ENCODE assay signal across 8 cellular contexts in the genomic region with DNA sequence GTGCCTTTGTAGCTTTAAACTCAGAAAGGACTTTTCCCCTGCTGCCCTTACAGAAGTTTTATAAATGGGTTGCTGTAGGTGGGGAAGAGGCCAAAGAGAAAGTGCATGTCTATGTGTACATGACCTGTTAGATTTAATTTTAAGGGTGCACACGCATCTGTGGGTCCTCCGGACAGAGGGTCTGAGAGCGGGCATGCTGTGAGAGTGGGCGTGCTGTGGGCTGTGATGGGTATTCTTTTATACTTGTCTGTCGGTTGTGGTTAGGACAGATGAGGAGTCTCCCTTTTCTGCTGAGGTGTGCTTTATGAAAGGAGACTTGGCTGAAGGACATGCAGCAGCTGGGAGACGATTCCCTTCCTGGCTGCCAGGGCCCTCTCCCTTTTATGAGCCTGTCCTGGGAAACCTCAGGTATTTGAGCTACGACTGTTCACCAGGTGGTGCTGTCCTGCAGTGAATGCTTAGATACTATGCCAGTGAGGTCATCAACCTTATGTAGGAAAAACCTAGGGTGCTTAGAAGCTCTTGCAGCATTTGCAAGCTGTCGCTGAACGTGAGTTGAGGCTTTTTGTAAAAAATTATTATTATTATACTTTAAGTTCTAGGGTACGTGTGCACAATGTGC.
DNase-seq lines count a peak whose midpoint lies in the region; ATAC-seq and TF ChIP-seq lines count a peak whose summit lies in the region.

No MANE protein-coding gene starts in this region.

- TF ChIP-seq CTCF in AG04450 (IDR thresholded peaks at IDR 0.05; ENCODE audit: low read depth, low read length), result peak; percentile 28
- TF ChIP-seq CTCF in GM23338 (conservative IDR thresholded peaks at IDR 0.05; ENCODE audit: low read depth in 2 of 2), result peak; percentile 55 to 89
- TF ChIP-seq CTCF in OCI-LY7 (conservative IDR thresholded peaks at IDR 0.05; ENCODE audit: low read length), result no peak
- TF ChIP-seq CTCF in esophagus muscularis mucosa (IDR thresholded peaks at IDR 0.05), result peak in 2 of 3 experiments; percentile 32 to 37
- TF ChIP-seq CTCF in osteoblast (IDR thresholded peaks at IDR 0.05; ENCODE audit: extremely low read depth, low read depth, low read length), result peak; percentile 10

- 73% methylated on average over 6 of the region's 10 CpGs for WGBS in esophagus muscularis mucosa

- BruUV-seq in OCI-LY7 (replicated peaks; lab: Mats Ljungman, UMichigan), result no TSS peak

- peaks cover 27% of the 10 kb centered on the region for H3K4me1 Mint-ChIP-seq in GM23338

- POLR2A ChIA-PET in AG04450 (lab: Yijun Ruan, JAX), result no interaction called here
- POLR2A ChIA-PET in OCI-LY7 (lab: Charles Lee), result interaction anchor here (0.6 kb wide), 1 partner anchor 54 kb away, joined by 3 read pairs; no protein-coding TSS in a partner anchor

- no peaks in the 10 kb centered on the region for H3K9me3 ChIP-seq in AG04450 (ENCODE audit: control insufficient read depth, insufficient read depth, low read length)
- H3K9me3 ChIP-seq in OCI-LY7 (ENCODE audit: low read length), result no peaks in the 10 kb centered on the region
- H3K9me3 ChIP-seq in esophagus muscularis mucosa, result no peaks in the 10 kb centered on the region
- no peaks in the 10 kb centered on the region for H3K9me3 ChIP-seq in osteoblast (ENCODE audit: low read depth, low read length)
- peaks cover 4% of the 10 kb centered on the region; the same call in 1 of the 2 replicates for H3K9me3 ChIP-seq in MG63

- ATAC-seq in GM23338 (peak; percentile 96), HG03565 (IDR thresholded peaks at IDR 0.05; ENCODE audit: unreplicated experiment) (no peak)

- H3F3A ChIP-seq in GM23338 (replicated peaks; ENCODE audit: low read depth), result no peaks in the 10 kb centered on the region

- H3K4me2 ChIP-seq in GM23338, result no peak overlapping the region
- H3K4me2 ChIP-seq in OCI-LY7 (ENCODE audit: low read length), result no peak overlapping the region
- peak overlapping the region; percentile 6 for H3K4me2 ChIP-seq in osteoblast (ENCODE audit: insufficient read depth, low read length)

- no peak for TF ChIP-seq EP300 in esophagus muscularis mucosa (IDR thresholded peaks at IDR 0.05)

- H4K20me1 ChIP-seq in GM23338 (replicated peaks; ENCODE audit: insufficient read depth) (no peaks in the 10 kb centered on the region; the same call in 1 of the 2 replicates), OCI-LY7 (ENCODE audit: insufficient read depth, low read length) (no peaks in the 10 kb centered on the region), osteoblast (ENCODE audit: insufficient read depth, low read length) (peaks cover 3% of the 10 kb centered on the region)

- intact Hi-C loops in OCI-LY7 (cut with micrococcal nuclease; ENCODE audit: unreplicated experiment), result no loop called here
- intact Hi-C loops in esophagus muscularis mucosa (cut with DNase I), result loop anchor here (10.0 kb wide), 1 partner anchor 131 kb away; no protein-coding TSS in a partner anchor

- peak overlapping the region; percentile 61 for H3K27ac Mint-ChIP-seq in GM23338

- no peak for DNase-seq in AG04450 (ENCODE audit: low read depth, low spot score)
- DNase-seq in GM23338 (ENCODE audit: low spot score), result peak; percentile 92
- peak; percentile 2 for DNase-seq in OCI-LY7 (ENCODE audit: low spot score)
- DNase-seq in esophagus muscularis mucosa (ENCODE audit: extremely low spot score), result peak; percentile 85
- no peak for DNase-seq in osteoblast (ENCODE audit: insufficient read length, low spot score, missing footprints)
- DNase-seq in NK-92 treated with Interleukin-12 subunit alpha and Interleukin-12 subunit beta, amount 100 ng/mL, for 24 hours (lab: John Stamatoyannopoulos, UW), result no peak
- no peak for DNase-seq in MG63

- H3K4me3 ChIP-seq in AG04450 (ENCODE audit: low read depth, low read length) (no peak overlapping the region), GM23338 (no peak overlapping the region), OCI-LY7 (ENCODE audit: low read depth, low read length, poor library complexity, severe bottlenecking) (no peak overlapping the region), esophagus muscularis mucosa (no peak overlapping the region), osteoblast (ENCODE audit: insufficient read depth, low read length) (no peak overlapping the region), MG63 (no peak overlapping the region)

- H3K79me2 ChIP-seq in GM23338 (replicated peaks; ENCODE audit: insufficient read depth), result peaks cover 5% of the 10 kb centered on the region; the same call in 1 of the 2 replicates
- H3K79me2 ChIP-seq in OCI-LY7 (ENCODE audit: insufficient read depth, low read depth, low read length), result no peaks in the 10 kb centered on the region
- peaks cover 43% of the 10 kb centered on the region for H3K79me2 ChIP-seq in osteoblast (ENCODE audit: insufficient read depth, low read length)

- no peak for TF ChIP-seq POLR2A in esophagus muscularis mucosa (IDR thresholded peaks at IDR 0.05; ENCODE audit: low read depth)

- peaks cover 6% of the 10 kb centered on the region for H3K4me1 ChIP-seq in GM23338 (ENCODE audit: insufficient read depth)
- H3K4me1 ChIP-seq in OCI-LY7 (ENCODE audit: insufficient read depth, low read length, poor library complexity, severe bottlenecking), result no peaks in the 10 kb centered on the region
- H3K4me1 ChIP-seq in esophagus muscularis mucosa, result peaks cover 25 to 38% (median 35%) of the 10 kb centered on the region in 4 donors
- peaks cover 22% of the 10 kb centered on the region for H3K4me1 ChIP-seq in osteoblast (ENCODE audit: insufficient read depth, low read length)

- H3K27me3 ChIP-seq in AG04450 (ENCODE audit: control insufficient read depth, insufficient read depth, low read length), result no peaks in the 10 kb centered on the region
- no peaks in the 10 kb centered on the region for H3K27me3 ChIP-seq in GM23338 (ENCODE audit: insufficient read depth)
- H3K27me3 ChIP-seq in esophagus muscularis mucosa, result no peaks in the 10 kb centered on the region
- no peaks in the 10 kb centered on the region for H3K27me3 ChIP-seq in osteoblast (ENCODE audit: insufficient read depth, low read length)
- H3K27me3 ChIP-seq in MG63, result no peaks in the 10 kb centered on the region

- CTCF ChIA-PET in AG04450 (lab: Charles Lee) (interaction anchor here (0.9 to 1.6 kb wide), 2 partner anchors 9 to 83 kb away, joined by 3 to 5 read pairs; no protein-coding TSS in a partner anchor), OCI-LY7 (lab: Charles Lee; ENCODE audit: unreplicated experiment) (no interaction called here)

- no peak overlapping the region for H3K27ac ChIP-seq in AG04450 (ENCODE audit: low read depth, low read length)
- H3K27ac ChIP-seq in GM23338 (ENCODE audit: low read depth), result no peak overlapping the region
- no peak overlapping the region for H3K27ac ChIP-seq in OCI-LY7 (ENCODE audit: low read depth, low read length, poor library complexity, severe bottlenecking)
- H3K27ac ChIP-seq in esophagus muscularis mucosa (replicated peaks in 1 of 4), result no peak overlapping the region
- H3K27ac ChIP-seq in osteoblast (ENCODE audit: low read depth, low read length), result no peak overlapping the region

- H3K36me3 ChIP-seq in GM23338 (ENCODE audit: insufficient read depth) (no peaks in the 10 kb centered on the region), OCI-LY7 (ENCODE audit: insufficient read depth, low read length) (no peaks in the 10 kb centered on the region), esophagus muscularis mucosa (no peaks in the 10 kb centered on the region), osteoblast (ENCODE audit: insufficient read depth, low read length) (no peaks in the 10 kb centered on the region), MG63 (no peaks in the 10 kb centered on the region)

- H3K27me3 Mint-ChIP-seq in GM23338 (ENCODE audit: insufficient read depth, low read depth, poor library complexity), result peaks cover 2% of the 10 kb centered on the region

- no peaks in the 10 kb centered on the region for H3K9me2 ChIP-seq in GM23338 (ENCODE audit: insufficient read depth)
- no peaks in the 10 kb centered on the region for H3K9me2 ChIP-seq in OCI-LY7 (ENCODE audit: insufficient read depth, low read length)

- H3K4me3 Mint-ChIP-seq in GM23338, result no peak overlapping the region

- no peak overlapping the region for H2AFZ ChIP-seq in GM23338
- no peak overlapping the region for H2AFZ ChIP-seq in OCI-LY7 (ENCODE audit: low read length)
- no peak overlapping the region for H2AFZ ChIP-seq in osteoblast (ENCODE audit: low read length)

- H3K36me3 Mint-ChIP-seq in GM23338 (ENCODE audit: low read depth), result peaks cover 18% of the 10 kb centered on the region

- H3K9me3 Mint-ChIP-seq in GM23338, result peaks cover 33% of the 10 kb centered on the region; the same call in 2 of the 3 replicates

TF ChIP-seq in GM23338, 12 proteins besides CTCF, POLR2A, EP300 and RAD21 (continues in another document):
- TF ChIP-seq STAT1 (IDR thresholded peaks at IDR 0.05; ENCODE audit: unreplicated experiment) (no peak), ZNF331 (CRISPR knock-in tag; IDR thresholded peaks at IDR 0.05; ENCODE audit: low read depth) (no peak), EZH2 (IDR thresholded peaks at IDR 0.05; ENCODE audit: low read depth, unreplicated experiment) (no peak), POLR2AphosphoS5 (IDR thresholded peaks at IDR 0.05; ENCODE audit: low read depth) (no peak), NANOG (IDR thresholded peaks at IDR 0.05; ENCODE audit: borderline replicate concordance) (no peak), CREB1 (CRISPR knock-in tag; IDR thresholded peaks at IDR 0.05; ENCODE audit: low read depth) (peak; percentile 58; the same call in 1 of the 2 replicates)
- TF ChIP-seq, protein P1, sequence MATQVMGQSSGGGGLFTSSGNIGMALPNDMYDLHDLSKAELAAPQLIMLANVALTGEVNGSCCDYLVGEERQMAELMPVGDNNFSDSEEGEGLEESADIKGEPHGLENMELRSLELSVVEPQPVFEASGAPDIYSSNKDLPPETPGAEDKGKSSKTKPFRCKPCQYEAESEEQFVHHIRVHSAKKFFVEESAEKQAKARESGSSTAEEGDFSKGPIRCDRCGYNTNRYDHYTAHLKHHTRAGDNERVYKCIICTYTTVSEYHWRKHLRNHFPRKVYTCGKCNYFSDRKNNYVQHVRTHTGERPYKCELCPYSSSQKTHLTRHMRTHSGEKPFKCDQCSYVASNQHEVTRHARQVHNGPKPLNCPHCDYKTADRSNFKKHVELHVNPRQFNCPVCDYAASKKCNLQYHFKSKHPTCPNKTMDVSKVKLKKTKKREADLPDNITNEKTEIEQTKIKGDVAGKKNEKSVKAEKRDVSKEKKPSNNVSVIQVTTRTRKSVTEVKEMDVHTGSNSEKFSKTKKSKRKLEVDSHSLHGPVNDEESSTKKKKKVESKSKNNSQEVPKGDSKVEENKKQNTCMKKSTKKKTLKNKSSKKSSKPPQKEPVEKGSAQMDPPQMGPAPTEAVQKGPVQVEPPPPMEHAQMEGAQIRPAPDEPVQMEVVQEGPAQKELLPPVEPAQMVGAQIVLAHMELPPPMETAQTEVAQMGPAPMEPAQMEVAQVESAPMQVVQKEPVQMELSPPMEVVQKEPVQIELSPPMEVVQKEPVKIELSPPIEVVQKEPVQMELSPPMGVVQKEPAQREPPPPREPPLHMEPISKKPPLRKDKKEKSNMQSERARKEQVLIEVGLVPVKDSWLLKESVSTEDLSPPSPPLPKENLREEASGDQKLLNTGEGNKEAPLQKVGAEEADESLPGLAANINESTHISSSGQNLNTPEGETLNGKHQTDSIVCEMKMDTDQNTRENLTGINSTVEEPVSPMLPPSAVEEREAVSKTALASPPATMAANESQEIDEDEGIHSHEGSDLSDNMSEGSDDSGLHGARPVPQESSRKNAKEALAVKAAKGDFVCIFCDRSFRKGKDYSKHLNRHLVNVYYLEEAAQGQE (IDR thresholded peaks at IDR 0.05; ENCODE audit: unreplicated experiment), result no peak

Comparison
In these comparisons a context has a peak if more than half of its experiments do, and no peak if none do; other contexts are left out.
1. DNase-seq: peak in GM23338 (single experiment), OCI-LY7 (single experiment) and esophagus muscularis mucosa (single experiment); none in AG04450 (single experiment), osteoblast (single experiment), NK-92 treated with Interleukin-12 subunit alpha and Interleukin-12 subunit beta, amount 100 ng/mL, for 24 hours (single experiment) and MG63 (single experiment).